In genomic region chr1:8625480-8625879, GRCh38 we compare ENCODE assay signal across 23 cellular contexts.
DNase-seq lines count a peak whose midpoint lies in the region; TF ChIP-seq lines count a peak whose summit lies in the region.
"Had no signal": no experiment of that assay in that cellular context is flagged by ENCODE, and none has a peak within 500 bp of the region (broad histone marks: within the 10 kb centered on the region; RNA-seq: fewer than 3 reads in every experiment).

No MANE protein-coding gene starts in this region.

- H3K36me3 ChIP-seq in brain microvascular endothelial cell (replicated peaks) (no peaks in the 10 kb centered on the region), skeletal muscle satellite cell (ENCODE audit: insufficient read depth, low read length) (no peaks in the 10 kb centered on the region)
- H3K36me3 ChIP-seq: neural progenitor cell, Peyer's patch had no signal

- peak overlapping the region; percentile 36 for H3K27ac Mint-ChIP-seq in activated naive CD8-positive, alpha-beta T cell
- H3K27ac Mint-ChIP-seq in activated naive CD8-positive, alpha-beta T cell treated with anti-CD3 and anti-CD28 coated beads for 36 hours = no peak overlapping the region
- H3K27ac Mint-ChIP-seq: activated naive CD4-positive, alpha-beta T cell treated with anti-CD3 and anti-CD28 coated beads, Interleukin-2, amount 50 U/mL, for 72 hours; CD8-positive, alpha-beta T cell had no signal

- in situ Hi-C loops in brain microvascular endothelial cell (cut with HindIII; ENCODE audit: low pct_ligation_motif_present, low sequenced_read_pairs) = no loop called here

- TF ChIP-seq CTCF in brain microvascular endothelial cell (IDR thresholded peaks at IDR 0.05; ENCODE audit: low read depth, low read length, missing control alignments) = no peak

- no peak overlapping the region for H3K4me3 Mint-ChIP-seq in activated naive CD8-positive, alpha-beta T cell
- H3K4me3 Mint-ChIP-seq in activated naive CD8-positive, alpha-beta T cell treated with anti-CD3 and anti-CD28 coated beads for 36 hours = no peak overlapping the region
- H3K4me3 Mint-ChIP-seq: CD8-positive, alpha-beta T cell; neural progenitor cell; stimulated activated naive CD8-positive, alpha-beta T cell treated with anti-CD3 and anti-CD28 coated beads, Interleukin-15, amount 100 ng/mL, for 72 hours had no signal

- H3K4me1 Mint-ChIP-seq in activated naive CD8-positive, alpha-beta T cell (ENCODE audit: low read depth) = peaks cover 38% of the 10 kb centered on the region
- peaks cover 46% of the 10 kb centered on the region for H3K4me1 Mint-ChIP-seq in activated naive CD8-positive, alpha-beta T cell treated with anti-CD3 and anti-CD28 coated beads for 36 hours

- no peak overlapping the region for H3K4me2 ChIP-seq in skeletal muscle satellite cell (ENCODE audit: low read length)
- H3K4me2 ChIP-seq: neural progenitor cell had no signal

- peaks cover 6% of the 10 kb centered on the region for H3K36me3 Mint-ChIP-seq in activated naive CD8-positive, alpha-beta T cell
- H3K36me3 Mint-ChIP-seq in activated naive CD8-positive, alpha-beta T cell treated with anti-CD3 and anti-CD28 coated beads for 36 hours = peaks cover 12% of the 10 kb centered on the region

- H3K4me3 ChIP-seq in brain microvascular endothelial cell (ENCODE audit: low read depth, low read length) = no peak overlapping the region
- H3K4me3 ChIP-seq in skeletal muscle satellite cell (ENCODE audit: low read length) = no peak overlapping the region
- H3K4me3 ChIP-seq: heart right ventricle, neural progenitor cell, Peyer's patch had no signal

- H3K27me3 Mint-ChIP-seq in activated naive CD8-positive, alpha-beta T cell = no peaks in the 10 kb centered on the region
- no peaks in the 10 kb centered on the region for H3K27me3 Mint-ChIP-seq in activated naive CD8-positive, alpha-beta T cell treated with anti-CD3 and anti-CD28 coated beads for 36 hours
- H3K27me3 Mint-ChIP-seq: stimulated activated naive CD8-positive, alpha-beta T cell treated with anti-CD3 and anti-CD28 coated beads, Interleukin-15, amount 100 ng/mL, for 72 hours had no signal

- H3K9me3 Mint-ChIP-seq in activated naive CD8-positive, alpha-beta T cell (ENCODE audit: low read depth) = no peaks in the 10 kb centered on the region
- H3K9me3 Mint-ChIP-seq in activated naive CD8-positive, alpha-beta T cell treated with anti-CD3 and anti-CD28 coated beads for 36 hours = no peaks in the 10 kb centered on the region
- H3K9me3 Mint-ChIP-seq: CD8-positive, alpha-beta T cell; neural progenitor cell; stimulated activated naive CD8-positive, alpha-beta T cell treated with anti-CD3 and anti-CD28 coated beads, Interleukin-15, amount 100 ng/mL, for 72 hours had no signal

- DNase-seq in activated naive CD8-positive, alpha-beta T cell treated with anti-CD3 and anti-CD28 coated beads for 36 hours = no peak
- DNase-seq in NOMO-1 treated with dmso at 0.1 percent for 144 hours (lab: John Stamatoyannopoulos, UW; ENCODE audit: unreplicated experiment) (peak; percentile 24), brain microvascular endothelial cell (no peak), NCI-H2081 treated with DMSO at 0.1 percent for 48 hours (lab: John Stamatoyannopoulos, UW) (no peak), cerebellar cortex (ENCODE audit: low spot score) (no peak), foreskin melanocyte (no peak)
- DNase-seq: activated CD4-positive, alpha-beta T cell treated with anti-CD3 and anti-CD28 coated beads, Interleukin-2, amount 50 U/mL, for 48 hours; activated T-cell treated with anti-CD3 and anti-CD28 coated beads, Interleukin-2, amount 50 U/mL, for 1 hour; CD8-positive, alpha-beta T cell; DMS79; effector CD4-positive, alpha-beta T cell; heart right ventricle; mammary epithelial cell; MM.1S; NCI-H2107; NCI-H526 treated with DMSO at 0.1 percent for 48 hours; Peyer's patch; stimulated activated CD4-positive, alpha-beta T cell treated with anti-CD3 and anti-CD28 coated beads, Interleukin-15, amount 100 ng/mL, for 24 hours; stimulated activated naive CD8-positive, alpha-beta T cell treated with anti-CD3 and anti-CD28 coated beads, Interleukin-15, amount 100 ng/mL, for 72 hours had no signal

- H3K9me3 ChIP-seq in skeletal muscle satellite cell (replicated peaks; ENCODE audit: low read length) = no peaks in the 10 kb centered on the region
- H3K9me3 ChIP-seq: heart right ventricle, Peyer's patch had no signal

- H3K4me1 ChIP-seq in skeletal muscle satellite cell (ENCODE audit: control insufficient read depth, insufficient read depth, low read length) = peaks cover 34% of the 10 kb centered on the region

- H3K27me3 ChIP-seq in brain microvascular endothelial cell (replicated peaks) (no peaks in the 10 kb centered on the region), skeletal muscle satellite cell (ENCODE audit: control insufficient read depth, insufficient read depth, low read length) (no peaks in the 10 kb centered on the region)
- H3K27me3 ChIP-seq: heart right ventricle, neural progenitor cell, Peyer's patch had no signal

- H3K27ac ChIP-seq in brain microvascular endothelial cell = peak overlapping the region; percentile 67
- H3K27ac ChIP-seq: neural progenitor cell, Peyer's patch had no signal

- H3K9ac ChIP-seq in skeletal muscle satellite cell (ENCODE audit: low read depth, low read length) = peak overlapping the region; percentile 15
- H3K9ac ChIP-seq: neural progenitor cell had no signal
